In the genomic region with DNA sequence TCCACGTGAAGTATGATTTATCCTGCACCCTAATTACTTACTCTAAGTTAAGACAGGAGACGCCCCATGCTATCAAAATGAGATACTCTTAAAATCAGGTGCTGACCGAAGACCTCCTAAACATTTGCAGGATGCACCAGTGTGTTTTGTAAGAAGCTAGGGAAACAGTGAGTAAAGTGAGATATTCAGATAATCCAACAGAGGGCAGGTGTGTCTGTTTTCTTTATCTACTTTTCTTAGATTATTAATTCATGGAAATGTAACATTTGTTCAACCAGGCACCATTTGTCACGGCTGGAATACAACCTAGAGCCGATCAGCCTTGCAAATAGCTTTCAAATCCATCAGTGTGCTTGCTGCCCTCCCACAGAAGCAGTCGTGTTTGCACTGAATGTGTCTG, we compare ENCODE assay signal across 1 cellular context.
TF ChIP-seq lines count a peak whose summit lies in the region.

No MANE protein-coding gene starts in this region.

TF ChIP-seq in HCT116, 20 proteins besides CTCF, POLR2A, EP300 and RAD21 (continued from another document):
- TF ChIP-seq, protein P1, sequence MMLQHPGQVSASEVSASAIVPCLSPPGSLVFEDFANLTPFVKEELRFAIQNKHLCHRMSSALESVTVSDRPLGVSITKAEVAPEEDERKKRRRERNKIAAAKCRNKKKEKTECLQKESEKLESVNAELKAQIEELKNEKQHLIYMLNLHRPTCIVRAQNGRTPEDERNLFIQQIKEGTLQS (IDR thresholded peaks at IDR 0.05) = no peak
- TF ChIP-seq REST (IDR thresholded peaks at IDR 0.05; ENCODE audit: low read depth) (no peak), EZH2 (IDR thresholded peaks at IDR 0.05) (no peak), JUND (IDR thresholded peaks at IDR 0.05) (no peak), EGR1 (IDR thresholded peaks at IDR 0.05; ENCODE audit: low read depth) (no peak), SIN3A (IDR thresholded peaks at IDR 0.05; ENCODE audit: low read depth) (no peak), EZH2phosphoT487 (IDR thresholded peaks at IDR 0.05; ENCODE audit: borderline replicate concordance) (no peak)
